8 cellular contexts compared by ENCODE assay signal in genomic region chr21:15063821-15064575, GRCh38. TPM values are rescaled to one million over a fixed set of nuclear protein-coding genes. Genes with fewer than 3 reads are reported as not detected.
DNase-seq lines count a peak whose midpoint lies in the region; ATAC-seq and TF ChIP-seq lines count a peak whose summit lies in the region.

No MANE protein-coding gene starts in this region.

- peaks cover 55% of the 10 kb centered on the region for H3K4me1 Mint-ChIP-seq in activated T-cell treated with anti-CD3 and anti-CD28 coated beads, Interleukin-2, amount 50 U/mL, for 4 hours (ENCODE audit: low read depth)
- peaks cover 39 to 44% of the 10 kb centered on the region in 2 donors for H3K4me1 Mint-ChIP-seq in natural killer cell treated with Interleukin-12 subunit alpha and Interleukin-12 subunit beta and Interleukin-15 and Interleukin-18, amount 100 ng/mL, for 72 hours (ENCODE audit: low read depth in 2 of 2)

- H3K4me3 ChIP-seq in foreskin fibroblast (ENCODE audit: low read depth in 1 of 2, low read length in 2 of 2) (peak overlapping the region; percentile 92 to 94), vagina (peak overlapping the region; percentile 90 to 98)

- H3K36me3 ChIP-seq in vagina: no peaks in the 10 kb centered on the region

- peak overlapping the region; percentile 87 for H3K4me3 Mint-ChIP-seq in activated T-cell treated with anti-CD3 and anti-CD28 coated beads, Interleukin-2, amount 50 U/mL, for 4 hours
- peak overlapping the region; percentile 88 for H3K4me3 Mint-ChIP-seq in natural killer cell treated with Interleukin-12 subunit alpha and Interleukin-12 subunit beta and Interleukin-15 and Interleukin-18, amount 100 ng/mL, for 72 hours

- TF ChIP-seq CTCF in foreskin fibroblast (IDR thresholded peaks at IDR 0.05; ENCODE audit: low read depth, low read length) (no peak), vagina (IDR thresholded peaks at IDR 0.05) (no peak)

- H3K36me3 Mint-ChIP-seq in activated T-cell treated with anti-CD3 and anti-CD28 coated beads, Interleukin-2, amount 50 U/mL, for 4 hours (ENCODE audit: insufficient read depth): peaks cover 1% of the 10 kb centered on the region
- H3K36me3 Mint-ChIP-seq in natural killer cell treated with Interleukin-12 subunit alpha and Interleukin-12 subunit beta and Interleukin-15 and Interleukin-18, amount 100 ng/mL, for 72 hours: no peaks in the 10 kb centered on the region

- DNase-seq in AG20443 (ENCODE audit: low spot score) (peak; percentile 70), foreskin fibroblast (peak; percentile 33 to 79), vagina (ENCODE audit: extremely low spot score in 2 of 2) (no peak), pons (ENCODE audit: low spot score) (no peak)
- DNase-seq in activated T-cell treated with anti-CD3 and anti-CD28 coated beads, Interleukin-2, amount 50 U/mL, for 4 hours: no peak
- no peak for DNase-seq in natural killer cell treated with Interleukin-12 subunit alpha and Interleukin-12 subunit beta and Interleukin-15 and Interleukin-18, amount 100 ng/mL, for 72 hours (ENCODE audit: low spot score)

- peaks cover 29% of the 10 kb centered on the region for H3K4me1 ChIP-seq in vagina

- H3K9me3 Mint-ChIP-seq in activated T-cell treated with anti-CD3 and anti-CD28 coated beads, Interleukin-2, amount 50 U/mL, for 4 hours: no peaks in the 10 kb centered on the region
- H3K9me3 Mint-ChIP-seq in natural killer cell treated with Interleukin-12 subunit alpha and Interleukin-12 subunit beta and Interleukin-15 and Interleukin-18, amount 100 ng/mL, for 72 hours: no peaks in the 10 kb centered on the region

- H3K27ac ChIP-seq in vagina: peak overlapping the region; percentile 97

- peaks cover 17% of the 10 kb centered on the region for H3K27me3 Mint-ChIP-seq in activated T-cell treated with anti-CD3 and anti-CD28 coated beads, Interleukin-2, amount 50 U/mL, for 4 hours (ENCODE audit: low read depth)
- peaks cover 0 to 4% of the 10 kb centered on the region in 2 donors for H3K27me3 Mint-ChIP-seq in natural killer cell treated with Interleukin-12 subunit alpha and Interleukin-12 subunit beta and Interleukin-15 and Interleukin-18, amount 100 ng/mL, for 72 hours

- H3K9me3 ChIP-seq in vagina: no peaks in the 10 kb centered on the region

- ATAC-seq in GM19372 (IDR thresholded peaks at IDR 0.05; ENCODE audit: low read depth, unreplicated experiment) (peak; percentile 4), HG03460 (IDR thresholded peaks at IDR 0.05; ENCODE audit: unreplicated experiment) (peak; percentile 7)
- no peak for ATAC-seq in activated T-cell treated with anti-CD3 and anti-CD28 coated beads, Interleukin-2, amount 50 U/mL, for 4 hours
- ATAC-seq in natural killer cell treated with Interleukin-12 subunit alpha and Interleukin-12 subunit beta and Interleukin-15 and Interleukin-18, amount 100 ng/mL, for 72 hours: peak in 1 of 2 donors; percentile 0

- TF ChIP-seq POLR2A in vagina (IDR thresholded peaks at IDR 0.05): no peak

- H3K27ac Mint-ChIP-seq in natural killer cell treated with Interleukin-12 subunit alpha and Interleukin-12 subunit beta and Interleukin-15 and Interleukin-18, amount 100 ng/mL, for 72 hours: peak overlapping the region; percentile 62 to 83

- intact Hi-C loops in vagina (cut with DNase I): loop anchor here (10.0 kb wide), 1 partner anchor 189 kb away; no protein-coding TSS in a partner anchor

- H3K27me3 ChIP-seq in vagina: no peaks in the 10 kb centered on the region

RNA-seq across cellular contexts. Expression of gene NRIP1, which starts 0.8 kb away (rescaled TPM):
- total RNA-seq in activated T-cell treated with anti-CD3 and anti-CD28 coated beads, Interleukin-2, amount 50 U/mL, for 4 hours: 10 to 100 TPM; 26.3 to 27.3 (median 27.1) TPM
- total RNA-seq in natural killer cell treated with Interleukin-12 subunit alpha and Interleukin-12 subunit beta and Interleukin-15 and Interleukin-18, amount 100 ng/mL, for 72 hours: 10 to 100 TPM; 16.0 to 24.8 TPM
- 30.9 TPM for total RNA-seq in vagina

Comparison
In these comparisons a context has a peak if more than half of its experiments do, and no peak if none do; other contexts are left out.
1. DNase-seq: peak in AG20443 (single experiment) and foreskin fibroblast (2 of 2); none in activated T-cell treated with anti-CD3 and anti-CD28 coated beads, Interleukin-2, amount 50 U/mL, for 4 hours (single experiment), natural killer cell treated with Interleukin-12 subunit alpha and Interleukin-12 subunit beta and Interleukin-15 and Interleukin-18, amount 100 ng/mL, for 72 hours (single experiment), vagina (0 of 2) and pons (single experiment).
2. ATAC-seq: peak in GM19372 (single experiment) and HG03460 (single experiment); none in activated T-cell treated with anti-CD3 and anti-CD28 coated beads, Interleukin-2, amount 50 U/mL, for 4 hours (0 of 2).